In genomic region chr12:1567852-1568251, GRCh38 we compare ENCODE assay signal across 28 cellular contexts.
"Had no signal": no experiment of that assay in that cellular context is flagged by ENCODE, and none has a peak within 500 bp of the region (broad histone marks: within the 10 kb centered on the region; RNA-seq: fewer than 3 reads in every experiment).

No MANE protein-coding gene starts in this region.

- H3K36me3 ChIP-seq: colonic mucosa, gastrocnemius medialis, left lung, lower lobe of right lung had no signal

- H3K4me1 ChIP-seq: colonic mucosa, esophagus squamous epithelium, gastrocnemius medialis, left lung, lower lobe of right lung had no signal

- H3K27ac Mint-ChIP-seq: dendritic cell treated with granulocyte-macrophage colony-stimulating factor and Interleukin-4, amounts not matched to agents 40 ng/mL and 50 ng/mL, for 4 days; effector memory CD8-positive, alpha-beta T cell; endodermal cell; mesothelial cell of epicardium had no signal

- DNase-seq: colonic mucosa; cortex of kidney; effector CD8-positive, alpha-beta T cell; effector memory CD8-positive, alpha-beta T cell; endodermal cell; erythroblast; esophagus squamous epithelium; foreskin fibroblast; foreskin melanocyte; gastrocnemius medialis; glutamatergic neuron; head of caudate nucleus; heart right ventricle; hippocampal formation; left cardiac atrium; left lung; left ventricle myocardium superior; lower lobe of right lung; mesenchymal stem cell; mucosa of descending colon; naive B cell had no signal

- ATAC-seq: effector memory CD8-positive, alpha-beta T cell; esophagus mucosa; gastrocnemius medialis; heart right ventricle; left cardiac atrium; left lung; left ventricle myocardium superior; lower lobe of right lung; mucosa of descending colon had no signal

- H3K9me3 ChIP-seq: colonic mucosa, esophagus squamous epithelium, gastrocnemius medialis, heart right ventricle, left lung, lower lobe of right lung, mucosa of descending colon had no signal

- H3K4me3 Mint-ChIP-seq: dendritic cell treated with granulocyte-macrophage colony-stimulating factor and Interleukin-4, amounts not matched to agents 40 ng/mL and 50 ng/mL, for 4 days; effector memory CD8-positive, alpha-beta T cell; endodermal cell; mesothelial cell of epicardium; naive B cell had no signal

- H3K9me3 Mint-ChIP-seq: dendritic cell treated with granulocyte-macrophage colony-stimulating factor and Interleukin-4, amounts not matched to agents 40 ng/mL and 50 ng/mL, for 4 days; effector memory CD8-positive, alpha-beta T cell; endodermal cell; mesothelial cell of epicardium; naive B cell had no signal

- H3K4me3 ChIP-seq: colonic mucosa, esophagus squamous epithelium, gastrocnemius medialis, heart right ventricle, left lung, lower lobe of right lung, mucosa of descending colon had no signal

- H3K36me3 Mint-ChIP-seq: mesothelial cell of epicardium had no signal

- FAIRE-seq: endometrium, islet of Langerhans, keratinocyte had no signal

- H3K27me3 ChIP-seq: colonic mucosa, esophagus squamous epithelium, gastrocnemius medialis, heart right ventricle, left lung had no signal

- H3K27ac ChIP-seq: colonic mucosa, epithelial cell of prostate, esophagus squamous epithelium, gastrocnemius medialis, heart right ventricle, left lung, lower lobe of right lung had no signal
